ENCODE assay signal across 7 cellular contexts in genomic region chr21:37642493-37642892, GRCh38.
DNase-seq lines count a peak whose midpoint lies in the region; ATAC-seq and TF ChIP-seq lines count a peak whose summit lies in the region.

No MANE protein-coding gene starts in this region.

- peak; percentile 42; the same call in 1 of the 2 replicates for TF ChIP-seq CTCF in GM12875 (IDR thresholded peaks at IDR 0.05; ENCODE audit: borderline replicate concordance, insufficient read depth, low read depth, low read length)
- TF ChIP-seq CTCF in LNCaP clone FGC (IDR thresholded peaks at IDR 0.05; ENCODE audit: control insufficient read depth, extremely low read depth, insufficient read depth) = peak; percentile 57

- H3K36me3 ChIP-seq in neuronal stem cell (replicated peaks in 1 of 2; ENCODE audit: control insufficient read depth in 2 of 2, insufficient read depth in 2 of 2, low read length in 2 of 2) = no peaks in the 10 kb centered on the region

- no peak overlapping the region for H2BK120ac ChIP-seq in neuronal stem cell (ENCODE audit: low read depth, low read length)

- no peaks in the 10 kb centered on the region for H3K79me1 ChIP-seq in neuronal stem cell (ENCODE audit: low read depth, low read length)

- H3K4me1 Mint-ChIP-seq in activated T-helper 1 cell treated with anti-CD3 and anti-CD28 coated beads, Interleukin-12 subunit alpha, Interleukin-12 subunit beta, Interleukin-2, Interleukin-4 antibody, amounts not matched to agents 30 ng/mL and 10 ng/mL and 1 ng/mL, durations not matched to agents 14 hours and 24 hours and 36 hours (ENCODE audit: low read depth) = peaks cover 5% of the 10 kb centered on the region

- no peak overlapping the region for H2BK12ac ChIP-seq in neuronal stem cell (ENCODE audit: low read length)

- ATAC-seq in HG02588 (IDR thresholded peaks at IDR 0.05; ENCODE audit: unreplicated experiment) (no peak), GM18520 (IDR thresholded peaks at IDR 0.05; ENCODE audit: unreplicated experiment) (no peak), GM21423 (IDR thresholded peaks at IDR 0.05; ENCODE audit: unreplicated experiment) (no peak)

- no CpG with 5 or more reads among the region's 3 CpGs for WGBS in neuronal stem cell (ENCODE audit: extremely low coverage in 2 of 2, insufficient read length in 2 of 2, insufficient replicate concordance in 1 of 2), 2 donors

- H3K27me3 ChIP-seq in neuronal stem cell (ENCODE audit: control insufficient read depth in 3 of 3, insufficient read depth in 3 of 3, low read depth in 1 of 3, low read length in 3 of 3) = no peaks in the 10 kb centered on the region

- no peaks in the 10 kb centered on the region for H3K9me3 Mint-ChIP-seq in activated T-helper 1 cell treated with anti-CD3 and anti-CD28 coated beads, Interleukin-12 subunit alpha, Interleukin-12 subunit beta, Interleukin-2, Interleukin-4 antibody, amounts not matched to agents 30 ng/mL and 10 ng/mL and 1 ng/mL, durations not matched to agents 14 hours and 24 hours and 36 hours

- H3K27ac Mint-ChIP-seq in activated T-helper 1 cell treated with anti-CD3 and anti-CD28 coated beads, Interleukin-12 subunit alpha, Interleukin-12 subunit beta, Interleukin-2, Interleukin-4 antibody, amounts not matched to agents 30 ng/mL and 10 ng/mL and 1 ng/mL, durations not matched to agents 14 hours and 24 hours and 36 hours = no peak overlapping the region

- peaks cover 18% of the 10 kb centered on the region for H3K27me3 Mint-ChIP-seq in activated T-helper 1 cell treated with anti-CD3 and anti-CD28 coated beads, Interleukin-12 subunit alpha, Interleukin-12 subunit beta, Interleukin-2, Interleukin-4 antibody, amounts not matched to agents 30 ng/mL and 10 ng/mL and 1 ng/mL, durations not matched to agents 14 hours and 24 hours and 36 hours (ENCODE audit: insufficient read depth)

- H3K36me3 Mint-ChIP-seq in activated T-helper 1 cell treated with anti-CD3 and anti-CD28 coated beads, Interleukin-12 subunit alpha, Interleukin-12 subunit beta, Interleukin-2, Interleukin-4 antibody, amounts not matched to agents 30 ng/mL and 10 ng/mL and 1 ng/mL, durations not matched to agents 14 hours and 24 hours and 36 hours (ENCODE audit: low read depth) = no peaks in the 10 kb centered on the region

- no peak overlapping the region for H3K4ac ChIP-seq in neuronal stem cell (ENCODE audit: low read length)

- no peaks in the 10 kb centered on the region for H3K9me3 ChIP-seq in neuronal stem cell (replicated peaks in 1 of 2; ENCODE audit: control insufficient read depth in 2 of 2, insufficient read depth in 1 of 2, low read depth in 1 of 2, low read length in 2 of 2)

- no peak overlapping the region for H3K27ac ChIP-seq in neuronal stem cell (replicated peaks; ENCODE audit: low read length)

- H3K4me2 ChIP-seq in neuronal stem cell (ENCODE audit: insufficient read depth, low read length, poor library complexity, severe bottlenecking) = no peak overlapping the region

- peaks cover 0 to 4% of the 10 kb centered on the region in 2 donors for H3K4me1 ChIP-seq in neuronal stem cell (ENCODE audit: control insufficient read depth in 2 of 2, insufficient read depth in 1 of 2, low read depth in 1 of 2, low read length in 2 of 2)

- H2AK5ac ChIP-seq in neuronal stem cell (ENCODE audit: low read depth, low read length) = no peak overlapping the region

- intact Hi-C loops in activated T-helper 1 cell treated with anti-CD3 and anti-CD28 coated beads, Interleukin-12 subunit alpha, Interleukin-12 subunit beta, Interleukin-2, Interleukin-4 antibody, amounts not matched to agents 30 ng/mL and 10 ng/mL and 1 ng/mL, durations not matched to agents 14 hours and 24 hours and 36 hours (cut with micrococcal nuclease) = loop anchor here (5.0 kb wide), 1 partner anchor 475 kb away; no protein-coding TSS in a partner anchor

- no peak overlapping the region for H4K8ac ChIP-seq in neuronal stem cell (ENCODE audit: low read depth, low read length)

- no peak overlapping the region for H2BK15ac ChIP-seq in neuronal stem cell (ENCODE audit: low read length)

- DNase-seq in LNCaP clone FGC (ENCODE audit: low read depth) (no peak), neuronal stem cell (ENCODE audit: low spot score) (no peak)
- DNase-seq in activated T-helper 1 cell treated with anti-CD3 and anti-CD28 coated beads, Interleukin-12 subunit alpha, Interleukin-12 subunit beta, Interleukin-2, Interleukin-4 antibody, amounts not matched to agents 30 ng/mL and 10 ng/mL and 1 ng/mL, durations not matched to agents 14 hours and 24 hours and 36 hours (ENCODE audit: low spot score) = peak; percentile 8

- H3K4me3 ChIP-seq in GM12875 (ENCODE audit: low read depth, low read length) (no peak overlapping the region), LNCaP clone FGC (ENCODE audit: low read depth, low read length) (no peak overlapping the region), neuronal stem cell (ENCODE audit: low read length in 2 of 2) (no peak overlapping the region)

- H2BK5ac ChIP-seq in neuronal stem cell (ENCODE audit: low read length) = no peak overlapping the region

- no peak overlapping the region for H3K23ac ChIP-seq in neuronal stem cell (ENCODE audit: low read depth, low read length, poor library complexity)

- H3K4me3 Mint-ChIP-seq in activated T-helper 1 cell treated with anti-CD3 and anti-CD28 coated beads, Interleukin-12 subunit alpha, Interleukin-12 subunit beta, Interleukin-2, Interleukin-4 antibody, amounts not matched to agents 30 ng/mL and 10 ng/mL and 1 ng/mL, durations not matched to agents 14 hours and 24 hours and 36 hours = no peak overlapping the region

- no peak overlapping the region for H3K9ac ChIP-seq in neuronal stem cell (ENCODE audit: low read depth, low read length, poor library complexity)

- H3K18ac ChIP-seq in neuronal stem cell (ENCODE audit: low read length) = no peak overlapping the region

- H3K14ac ChIP-seq in neuronal stem cell (ENCODE audit: low read length) = no peak overlapping the region

- no peak overlapping the region for H4K91ac ChIP-seq in neuronal stem cell (ENCODE audit: low read depth, low read length, poor library complexity)

- H2AFZ ChIP-seq in neuronal stem cell (ENCODE audit: low read length) = peak overlapping the region; percentile 68
